8 cellular contexts compared by ENCODE assay signal in genomic region chr21:44873356-44874239, GRCh38. TPM values are rescaled to one million over a fixed set of nuclear protein-coding genes. Genes with fewer than 3 reads are reported as not detected.
DNase-seq lines count a peak whose midpoint lies in the region; ATAC-seq and TF ChIP-seq lines count a peak whose summit lies in the region.

Gene PTTG1IP (minus strand): TSS chr21:44873690. CDS start chr21:44873616, 74 bp downstream.

- peak; percentile 100 for DNase-seq in GM13977 (ENCODE audit: low spot score)
- DNase-seq in NCI-H146 treated with DMSO at 0.1 percent for 48 hours (lab: John Stamatoyannopoulos, UW; ENCODE audit: unreplicated experiment): peak; percentile 84
- DNase-seq in T-helper 1 cell: peak; percentile 98 to 100 (median 99)
- peak; percentile 98 to 99 (median 98) for DNase-seq in adrenal gland
- peak; percentile 98 to 100 (median 99) for DNase-seq in heart left ventricle
- DNase-seq in pons (ENCODE audit: low spot score): peak; percentile 96
- peak; percentile 99 for DNase-seq in transverse colon

- in situ Hi-C loops in GM13977 (cut with MboI; ENCODE audit: low pct_unique_long_range_greater_than_20kb, low sequenced_read_pairs, unreplicated experiment) (no loop called here), transverse colon (cut with MboI; ENCODE audit: low pct_ligation_motif_present in 1 of 4, low pct_unique_long_range_greater_than_20kb in 1 of 4, low sequenced_read_pairs in 3 of 4) (loop anchor here in 1 of 4 donors (10.0 kb wide), 1 partner anchor 1021 kb away; no protein-coding TSS in a partner anchor)

- WGBS in adrenal gland, 4 donors: 0 to 4% (median 2%) methylated on average over 10 to 123 of the region's 123 CpGs
- 0 to 1% (median 1%) methylated on average over 19 to 123 of the region's 123 CpGs for WGBS in heart left ventricle, 4 donors
- 3% methylated on average over 53 of the region's 123 CpGs; no CpG with 5 or more reads in 1 of the 2 donors for WGBS in transverse colon (ENCODE audit: low coverage in 1 of 2), 2 donors

- H3K9me3 ChIP-seq in adrenal gland (replicated peaks in 1 of 3) (no peaks in the 10 kb centered on the region), heart left ventricle (no peaks in the 10 kb centered on the region), transverse colon (no peaks in the 10 kb centered on the region)

- H3K27me3 ChIP-seq in adrenal gland: no peaks in the 10 kb centered on the region
- no peaks in the 10 kb centered on the region for H3K27me3 ChIP-seq in heart left ventricle
- no peaks in the 10 kb centered on the region for H3K27me3 ChIP-seq in transverse colon

- TF ChIP-seq EP300 in transverse colon (IDR thresholded peaks at IDR 0.05; ENCODE audit: low read depth): no peak

- ATAC-seq in HG02870 (IDR thresholded peaks at IDR 0.05; ENCODE audit: unreplicated experiment) (peak; percentile 73), heart left ventricle (peak; percentile 83 to 87 (median 85))

- intact Hi-C loops in adrenal gland (cut with DNase I) (loop anchor here in 1 of 2 donors (5.0 kb wide), 1 partner anchor 56 kb away; the partner anchor contains the start of gene SUMO3), heart left ventricle (cut with DNase I) (loop anchor here (2.0 to 10.0 kb wide), 9 partner anchors 27 to 261 kb away; partner anchors contain the start of genes UBE2G2 (in 9 of the 10) and SUMO3 (in 5 of the 10)), transverse colon (cut with DNase I; ENCODE audit: low total_unique reads) (loop anchor here (10.0 kb wide), 1 partner anchor 59 kb away; the partner anchor contains the start of gene SUMO3)

- peaks cover 46 to 58% of the 10 kb centered on the region in 2 donors for H3K4me1 ChIP-seq in adrenal gland (replicated peaks in 1 of 2)
- H3K4me1 ChIP-seq in heart left ventricle: peaks cover 0 to 81% (median 52%) of the 10 kb centered on the region in 12 donors
- peaks cover 34 to 69% (median 50%) of the 10 kb centered on the region in 4 donors for H3K4me1 ChIP-seq in transverse colon

- TF ChIP-seq CTCF in GM13977 (IDR thresholded peaks at IDR 0.05; ENCODE audit: extremely low read depth, insufficient read depth, missing control alignments) (no peak), adrenal gland (IDR thresholded peaks at IDR 0.05) (no peak), heart left ventricle (IDR thresholded peaks at IDR 0.05) (no peak), transverse colon (IDR thresholded peaks at IDR 0.05) (no peak)

- peak within 1 kb of the TSS; percentile 54 to 91 (median 81) for H3K27ac ChIP-seq in adrenal gland
- H3K27ac ChIP-seq in heart left ventricle: peak within 1 kb of the TSS; percentile 90 to 99 (median 95)
- H3K27ac ChIP-seq in transverse colon: peak within 1 kb of the TSS; percentile 90 to 99 (median 96)

- peak within 1 kb of the TSS; percentile 75 to 99 (median 80) for H3K4me3 ChIP-seq in adrenal gland
- H3K4me3 ChIP-seq in heart left ventricle: peak within 1 kb of the TSS; percentile 66 to 98 (median 86)
- peak within 1 kb of the TSS; percentile 76 to 99 (median 90) for H3K4me3 ChIP-seq in transverse colon

- no peaks in the 10 kb centered on the region for H3K36me3 ChIP-seq in adrenal gland (replicated peaks in 1 of 2)
- no peaks in the 10 kb centered on the region for H3K36me3 ChIP-seq in heart left ventricle
- H3K36me3 ChIP-seq in transverse colon: no peaks in the 10 kb centered on the region

- peak; percentile 72 to 95 for TF ChIP-seq POLR2A in adrenal gland (IDR thresholded peaks at IDR 0.05)
- peak; percentile 69 to 92 for TF ChIP-seq POLR2A in heart left ventricle (IDR thresholded peaks at IDR 0.05)
- TF ChIP-seq POLR2A in transverse colon (IDR thresholded peaks at IDR 0.05): peak; percentile 91

RNA-seq across cellular contexts. Expression of gene PTTG1IP, which starts in this region (rescaled TPM):
- 100 to 1,000 TPM; 114 to 467 (median 251) TPM for total RNA-seq in adrenal gland
- polyA plus RNA-seq in adrenal gland: 100 to 1,000 TPM; 110 to 138 (median 118) TPM
- total RNA-seq in heart left ventricle: 100 to 1,000 TPM; 134 to 319 (median 172) TPM
- polyA plus RNA-seq in heart left ventricle: 100 to 1,000 TPM; 126 to 253 TPM
- 100 to 1,000 TPM; 157 to 552 (median 288) TPM for total RNA-seq in transverse colon

Comparison
In these comparisons a context has a peak if more than half of its experiments do, and no peak if none do; other contexts are left out.
1. Peak in every context shown above with its lines: DNase-seq, ATAC-seq, H3K4me3 ChIP-seq and H3K27ac ChIP-seq.